ENCODE assay signal across 8 cellular contexts in genomic region chr6:26270903-26271639, GRCh38.
DNase-seq lines count a peak whose midpoint lies in the region; ATAC-seq and TF ChIP-seq lines count a peak whose summit lies in the region.

No MANE protein-coding gene starts in this region.

- H3K27me3 ChIP-seq in neutrophil (peaks cover 19% of the 10 kb centered on the region), tibial artery (peaks cover 0 to 8% of the 10 kb centered on the region in 2 donors)

- H3K4me1 ChIP-seq in neutrophil (ENCODE audit: control insufficient read depth in 1 of 2, insufficient read depth in 1 of 2, low read depth in 1 of 2, low read length in 1 of 2) (peaks cover 42 to 44% of the 10 kb centered on the region in 2 experiments), tibial artery (peaks cover 0 to 16% (median 10%) of the 10 kb centered on the region in 4 donors)

- H3K9me3 ChIP-seq in neutrophil (no peaks in the 10 kb centered on the region), tibial artery (no peaks in the 10 kb centered on the region)

- H3K36me3 ChIP-seq in neutrophil (no peaks in the 10 kb centered on the region), tibial artery (no peaks in the 10 kb centered on the region)

- no peak for TF ChIP-seq CTCF in AG09309 (IDR thresholded peaks at IDR 0.05; ENCODE audit: control insufficient read depth, insufficient read depth, low read depth, low read length, missing control alignments)
- TF ChIP-seq CTCF in foreskin fibroblast (IDR thresholded peaks at IDR 0.05; ENCODE audit: low read depth, low read length) = no peak
- no peak for TF ChIP-seq CTCF in neutrophil (IDR thresholded peaks at IDR 0.05)
- no peak for TF ChIP-seq CTCF in tibial artery (IDR thresholded peaks at IDR 0.05)

- DNase-seq in AG09309 (ENCODE audit: low read depth) (peak; percentile 44), activated gamma-delta T cell (lab: John Stamatoyannopoulos, UW) (peak; percentile 18), foreskin fibroblast (peak; percentile 76 to 89), tibial artery (peak; percentile 76 to 77)

- H3K4me3 ChIP-seq in AG09309 (ENCODE audit: control insufficient read depth, low read depth, low read length) = peak overlapping the region; percentile 54
- H3K4me3 ChIP-seq in foreskin fibroblast (ENCODE audit: low read depth in 1 of 2, low read length in 2 of 2) = peak overlapping the region; percentile 55 to 61
- H3K4me3 ChIP-seq in neutrophil (ENCODE audit: low read depth in 1 of 2, low read length in 1 of 2) = peak overlapping the region; percentile 65 to 68
- H3K4me3 ChIP-seq in tibial artery = peak overlapping the region; percentile 50 to 67

- H3K27ac ChIP-seq in neutrophil = peak overlapping the region; percentile 84
- peak overlapping the region; percentile 80 to 86 for H3K27ac ChIP-seq in tibial artery

- TF ChIP-seq POLR2A in Raji (IDR thresholded peaks at IDR 0.05; ENCODE audit: insufficient read depth, low read depth, low read length) = peak; percentile 93

- ATAC-seq in GM19023 (IDR thresholded peaks at IDR 0.05; ENCODE audit: unreplicated experiment) = peak; percentile 28
- ATAC-seq in HG03460 (IDR thresholded peaks at IDR 0.05; ENCODE audit: unreplicated experiment) = peak; percentile 29

- intact Hi-C loops in tibial artery (cut with DNase I; ENCODE audit: low total_unique reads) = loop anchor here (5.0 kb wide), 1 partner anchor 69 kb away; a partner anchor contains a TSS

Comparison
In these comparisons a context has a peak if more than half of its experiments do, and no peak if none do; other contexts are left out.
1. Peak in every context shown above with its lines: DNase-seq, ATAC-seq, H3K4me3 ChIP-seq and H3K27ac ChIP-seq.
2. DNase-seq: peak in every context shown above with its lines; median percentile 82 in foreskin fibroblast; 76 in tibial artery; 44 in AG09309; 18 in activated gamma-delta T cell.